Comparison of ENCODE assay signal across 19 cellular contexts in the genomic region with DNA sequence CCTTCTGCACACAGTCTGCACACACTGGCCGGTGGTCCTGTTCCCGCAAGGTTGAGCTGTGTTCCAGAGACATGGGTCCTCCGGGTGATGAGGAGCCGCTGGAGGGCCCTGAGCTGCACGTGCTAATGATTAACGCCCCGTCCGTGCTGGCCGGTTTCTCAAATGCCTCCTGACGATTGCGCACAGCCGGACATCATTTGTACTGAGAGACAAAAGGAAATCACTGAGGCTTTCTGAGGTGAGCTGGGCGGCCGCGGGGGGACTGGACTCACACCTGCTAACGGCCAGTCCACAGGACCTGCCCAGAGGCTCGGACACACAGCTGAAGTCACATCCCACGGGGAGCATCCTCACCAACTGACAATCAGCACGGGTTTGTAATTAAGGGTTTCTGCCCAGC. TPM values are rescaled to one million over a fixed set of nuclear protein-coding genes. Genes with fewer than 3 reads are reported as not detected.
A peak's percentile ranks its signal among the peaks of the same experiment; 100 is the strongest.
DNase-seq lines count a peak whose midpoint lies in the region; ATAC-seq, FAIRE-seq and TF ChIP-seq lines count a peak whose summit lies in the region.
"Had no signal": no experiment of that assay in that cellular context is flagged by ENCODE, and none has a peak within 500 bp of the region (broad histone marks: within the 10 kb centered on the region; RNA-seq: fewer than 3 reads in every experiment).

No MANE protein-coding gene starts in this region.

- POLR2A ChIA-PET in HepG2 (lab: Yijun Ruan, JAX) = no interaction called here

- no peak for TF ChIP-seq RAD21 in HepG2 (CRISPR knock-in tag; IDR thresholded peaks at IDR 0.05)

- no peak for TF ChIP-seq EP300 in HepG2 (IDR thresholded peaks at IDR 0.05; ENCODE audit: low read depth in 2 of 2, low read length in 2 of 2)
- TF ChIP-seq EP300 in HepG2 (CRISPR knock-in tag; IDR thresholded peaks at IDR 0.05; ENCODE audit: borderline replicate concordance) = no peak

- peaks cover 30% of the 10 kb centered on the region for H3K4me1 Mint-ChIP-seq in activated CD8-positive, alpha-beta memory T cell treated with anti-CD3 and anti-CD28 coated beads, Interleukin-2, amount 10 ng/mL, durations not matched to agents 7 days and 5 days

- TF ChIP-seq POLR2A in HepG2 (IDR thresholded peaks at IDR 0.05; ENCODE audit: insufficient read depth in 1 of 2, low read depth in 2 of 2, low read length in 2 of 2) = no peak

- TF ChIP-seq CTCF in HepG2 (CRISPR knock-in tag; IDR thresholded peaks at IDR 0.05) = peak; percentile 11; the same call in 1 of the 2 replicates
- TF ChIP-seq CTCF in upper lobe of right lung (IDR thresholded peaks at IDR 0.05) = no peak

- DNase-seq in Right ventricle myocardium superior (peak; percentile 25), Right ventricle myocardium inferior (ENCODE audit: missing footprints) (no peak), HepG2 (ENCODE audit: low spot score) (peak; percentile 29), upper lobe of right lung (peak; percentile 52), kidney glomerular epithelial cell (lab: John Stamatoyannopoulos, UW) (no peak), superior temporal gyrus (ENCODE audit: extremely low spot score) (no peak), SKM-1 (lab: John Stamatoyannopoulos, UW; ENCODE audit: unreplicated experiment) (no peak)
- peak; percentile 35 for DNase-seq in activated CD8-positive, alpha-beta memory T cell treated with anti-CD3 and anti-CD28 coated beads, Interleukin-2, amount 10 ng/mL, durations not matched to agents 7 days and 5 days
- DNase-seq: activated CD4-positive, alpha-beta T cell treated with anti-CD3 and anti-CD28 coated beads, Interleukin-2, amount 50 U/mL, for 48 hours; activated naive CD8-positive, alpha-beta T cell treated with anti-CD3 and anti-CD28 coated beads, Interleukin-2, amount 10 ng/mL, durations not matched to agents 7 days and 5 days; COR-L47; KBM-7; NCI-H1048; NCI-H2171; RPMI8226 had no signal

- H3K27ac Mint-ChIP-seq in activated CD8-positive, alpha-beta memory T cell treated with anti-CD3 and anti-CD28 coated beads, Interleukin-2, amount 10 ng/mL, durations not matched to agents 7 days and 5 days = no peak overlapping the region
- H3K27ac Mint-ChIP-seq: activated naive CD8-positive, alpha-beta T cell treated with anti-CD3 and anti-CD28 coated beads, Interleukin-2, amount 10 ng/mL, durations not matched to agents 7 days and 5 days; stimulated activated naive CD8-positive, alpha-beta T cell treated with anti-CD3 and anti-CD28 coated beads, Interleukin-15, Interleukin-2, amounts not matched to agents 100 ng/mL and 50 ng/mL, for 24 hours had no signal

- H3K27me3 Mint-ChIP-seq in activated CD8-positive, alpha-beta memory T cell treated with anti-CD3 and anti-CD28 coated beads, Interleukin-2, amount 10 ng/mL, durations not matched to agents 7 days and 5 days = peaks cover 14% of the 10 kb centered on the region

- FAIRE-seq in HepG2 (lab: Jason Lieb, UNC) = no peak

- 0 out of 2 replicates have a peak, but pooled peaks cover 3% of the 10 kb centered on the region for H4K20me1 ChIP-seq in HepG2 (ENCODE audit: insufficient read depth, low read length)

- H3K4me2 ChIP-seq in HepG2 (ENCODE audit: low read depth, low read length) = peak overlapping the region; percentile 41

- no peak overlapping the region for H2AFZ ChIP-seq in HepG2 (ENCODE audit: low read length)

- no peak overlapping the region for H3K4me3 Mint-ChIP-seq in activated CD8-positive, alpha-beta memory T cell treated with anti-CD3 and anti-CD28 coated beads, Interleukin-2, amount 10 ng/mL, durations not matched to agents 7 days and 5 days
- H3K4me3 Mint-ChIP-seq: activated naive CD8-positive, alpha-beta T cell treated with anti-CD3 and anti-CD28 coated beads, Interleukin-2, amount 10 ng/mL, durations not matched to agents 7 days and 5 days; stimulated activated naive CD8-positive, alpha-beta T cell treated with anti-CD3 and anti-CD28 coated beads, Interleukin-15, Interleukin-2, amounts not matched to agents 100 ng/mL and 50 ng/mL, for 24 hours had no signal

- H3K79me2 ChIP-seq in HepG2 (ENCODE audit: insufficient read depth, low read length) = no peaks in the 10 kb centered on the region

- CTCF ChIA-PET in activated CD8-positive, alpha-beta memory T cell treated with anti-CD3 and anti-CD28 coated beads, Interleukin-2, amount 10 ng/mL, durations not matched to agents 7 days and 5 days (lab: Charles Lee) = interaction anchor here (1.2 kb wide), 1 partner anchor 23 kb away, joined by 3 read pairs; no protein-coding TSS in a partner anchor
- CTCF ChIA-PET in HepG2 (lab: Yijun Ruan, JAX; ENCODE audit: low intra/inter-chr PET ratio, low total read pairs) = no interaction called here

- intact Hi-C loops in Right ventricle myocardium superior (cut with DNase I) = no loop called here
- intact Hi-C loops in Right ventricle myocardium inferior (cut with DNase I) = no loop called here
- intact Hi-C loops in HepG2 (cut with micrococcal nuclease; ENCODE audit: unreplicated experiment) = no loop called here
- intact Hi-C loops in upper lobe of right lung (cut with DNase I) = no loop called here

- in situ Hi-C loops in HepG2 (cut with HindIII; ENCODE audit: extremely low pct_ligation_motif_present, low pct_unique_long_range_greater_than_20kb) = no loop called here

- no TSS peak for BruUV-seq in HepG2 (replicated peaks; lab: Mats Ljungman, UMichigan)

- H3K9me3 ChIP-seq in HepG2 (ENCODE audit: low read length) = no peaks in the 10 kb centered on the region
- H3K9me3 ChIP-seq in upper lobe of right lung = no peaks in the 10 kb centered on the region
- H3K9me3 ChIP-seq: right lobe of liver had no signal

- H3K4me3 ChIP-seq in HepG2 (replicated peaks in 1 of 3; ENCODE audit: insufficient read depth in 1 of 3, low read depth in 2 of 3, low read length in 3 of 3) (no peak overlapping the region), upper lobe of right lung (no peak overlapping the region)
- H3K4me3 ChIP-seq: right lobe of liver had no signal

- H3K4me1 ChIP-seq in HepG2 (ENCODE audit: insufficient read depth, low read length) = peaks cover 50% of the 10 kb centered on the region
- H3K4me1 ChIP-seq in upper lobe of right lung = peaks cover 3% of the 10 kb centered on the region

- 6% methylated on average over 3 of the region's 19 CpGs for WGBS in HepG2 (ENCODE audit: low lambda C conversion rate)

- no peaks in the 10 kb centered on the region for H3K9me3 Mint-ChIP-seq in activated CD8-positive, alpha-beta memory T cell treated with anti-CD3 and anti-CD28 coated beads, Interleukin-2, amount 10 ng/mL, durations not matched to agents 7 days and 5 days (ENCODE audit: low read depth)
- H3K9me3 Mint-ChIP-seq: activated naive CD8-positive, alpha-beta T cell treated with anti-CD3 and anti-CD28 coated beads, Interleukin-2, amount 10 ng/mL, durations not matched to agents 7 days and 5 days; stimulated activated naive CD8-positive, alpha-beta T cell treated with anti-CD3 and anti-CD28 coated beads, Interleukin-15, Interleukin-2, amounts not matched to agents 100 ng/mL and 50 ng/mL, for 24 hours had no signal

- no peak overlapping the region for H3K9ac ChIP-seq in HepG2 (ENCODE audit: insufficient read depth, low read depth, low read length)

- ATAC-seq in Right ventricle myocardium superior (ENCODE audit: poor library complexity) (no peak), Right ventricle myocardium inferior (no peak), HepG2 (peak; percentile 58), upper lobe of right lung (no peak)
- no peak for ATAC-seq in activated CD8-positive, alpha-beta memory T cell treated with anti-CD3 and anti-CD28 coated beads, Interleukin-2, amount 10 ng/mL, durations not matched to agents 7 days and 5 days
- ATAC-seq: right lobe of liver had no signal

- H3K36me3 Mint-ChIP-seq in activated CD8-positive, alpha-beta memory T cell treated with anti-CD3 and anti-CD28 coated beads, Interleukin-2, amount 10 ng/mL, durations not matched to agents 7 days and 5 days = no peaks in the 10 kb centered on the region
- H3K36me3 Mint-ChIP-seq: activated naive CD8-positive, alpha-beta T cell treated with anti-CD3 and anti-CD28 coated beads, Interleukin-2, amount 10 ng/mL, durations not matched to agents 7 days and 5 days had no signal

- H3K36me3 ChIP-seq in HepG2 (replicated peaks in 1 of 2; ENCODE audit: control insufficient read depth in 1 of 2, insufficient read depth in 2 of 2, low read length in 2 of 2) (peaks cover 2 to 3% of the 10 kb centered on the region in 2 experiments; a peak in 1 of 5 replicates), upper lobe of right lung (peaks cover 3% of the 10 kb centered on the region)
- H3K36me3 ChIP-seq: right lobe of liver had no signal

- H3K27ac ChIP-seq in HepG2 (ENCODE audit: extremely low read length, insufficient read depth, low read length) (no peak overlapping the region), upper lobe of right lung (no peak overlapping the region)
- H3K27ac ChIP-seq: HL-60, right lobe of liver, VCaP had no signal

- peaks cover 14 to 58% of the 10 kb centered on the region in 2 experiments for H3K27me3 ChIP-seq in HepG2 (ENCODE audit: control insufficient read depth in 1 of 2, insufficient read depth in 2 of 2, low read length in 2 of 2)
- peaks cover 20% of the 10 kb centered on the region for H3K27me3 ChIP-seq in upper lobe of right lung
- H3K27me3 ChIP-seq: right lobe of liver had no signal

RNA-seq across cellular contexts. Expression of a gene that starts 29.2 kb away (rescaled TPM):
- 15.3 TPM for total RNA-seq in Right ventricle myocardium superior
- total RNA-seq in Right ventricle myocardium inferior = 16.9 TPM
- 10 to 100 TPM; 16.4 to 19.5 TPM for total RNA-seq in activated CD8-positive, alpha-beta memory T cell treated with anti-CD3 and anti-CD28 coated beads, Interleukin-2, amount 10 ng/mL, durations not matched to agents 7 days and 5 days
- total RNA-seq in HepG2 (2016; rRNA removed; fragmentation: Illumina TruSeq; extraction: Trizol) = 9.8 and 24.0 TPM in 2 replicates
- 2.9 and 4.1 TPM in 2 replicates for total RNA-seq in HepG2 (2016; cell fraction: cytosol; rRNA removed; fragmentation: Illumina TruSeq; extraction: Trizol; ENCODE audit: low read depth)
- 8.5 and 20.1 TPM in 2 replicates for total RNA-seq in HepG2 (2016; cell fraction: insoluble cytoplasmic fraction; rRNA removed; fragmentation: Illumina TruSeq; extraction: Trizol)
- total RNA-seq in HepG2 (2016; cell fraction: membrane; rRNA removed; fragmentation: Illumina TruSeq; extraction: Trizol) = 7.7 and 7.9 TPM in 2 replicates
- total RNA-seq in HepG2 (2016; cell fraction: nucleus; rRNA removed; fragmentation: Illumina TruSeq; extraction: Trizol) = 29.0 and 30.4 TPM in 2 replicates
- polyA plus RNA-seq in HepG2 (2011; rRNA removed) = 21.7 and 22.8 TPM in 2 replicates
- polyA plus RNA-seq in HepG2 (2011; cell fraction: cytosol; rRNA removed) = 14.9 and 16.0 TPM in 2 replicates
- polyA plus RNA-seq in HepG2 (2011; cell fraction: nucleus; rRNA removed) = 67.0 and 84.3 TPM in 2 replicates
- polyA plus RNA-seq in HepG2 (2012) = 25.3 and 34.5 TPM in 2 replicates
- polyA plus RNA-seq in HepG2 (2016; cell fraction: cytosol; fragmentation: Illumina TruSeq; extraction: Trizol; ENCODE audit: low read depth) = 3.3 and 3.7 TPM in 2 replicates
- 7.8 and 10.0 TPM in 2 replicates for polyA plus RNA-seq in HepG2 (2016; cell fraction: insoluble cytoplasmic fraction; fragmentation: Illumina TruSeq; extraction: Trizol; ENCODE audit: low read depth)
- polyA plus RNA-seq in HepG2 (2016; cell fraction: membrane; fragmentation: Illumina TruSeq; extraction: Trizol; ENCODE audit: low read depth) = 6.3 and 6.9 TPM in 2 replicates
- 66.5 TPM in 2 replicates for polyA plus RNA-seq in HepG2 (2016; cell fraction: nucleus; fragmentation: Illumina TruSeq; extraction: Trizol; ENCODE audit: insufficient read depth, low read depth)
- 10.4 and 14.1 TPM in 2 replicates for polyA minus RNA-seq in HepG2 (2011; rRNA and poly(A)+ RNA removed; ENCODE audit: low replicate concordance)
- polyA minus RNA-seq in HepG2 (2011; cell fraction: cytosol; rRNA and poly(A)+ RNA removed) = 8.6 and 9.1 TPM in 2 replicates
- polyA minus RNA-seq in HepG2 (2011; cell fraction: nucleus; rRNA and poly(A)+ RNA removed) = 22.9 and 23.1 TPM in 2 replicates
- 29.0 TPM for total RNA-seq in upper lobe of right lung

Comparison
In these comparisons a context has a peak if more than half of its experiments do, and no peak if none do; other contexts are left out.
1. DNase-seq: peak in Right ventricle myocardium superior (single experiment), activated CD8-positive, alpha-beta memory T cell treated with anti-CD3 and anti-CD28 coated beads, Interleukin-2, amount 10 ng/mL, durations not matched to agents 7 days and 5 days (single experiment), HepG2 (single experiment) and upper lobe of right lung (single experiment); none in Right ventricle myocardium inferior (single experiment), kidney glomerular epithelial cell (single experiment), superior temporal gyrus (single experiment) and SKM-1 (single experiment).